ENCODE assay signal across 28 cellular contexts in genomic region chr4:77344001-77344400, GRCh38.
"Had no signal": no experiment of that assay in that cellular context is flagged by ENCODE, and none has a peak within 500 bp of the region (broad histone marks: within the 10 kb centered on the region; RNA-seq: fewer than 3 reads in every experiment).

No MANE protein-coding gene starts in this region.

- H3K27ac ChIP-seq: coronary artery, dorsolateral prefrontal cortex, left ventricle myocardium inferior, neutrophil, right lobe of liver, testis had no signal

- H3K4me1 ChIP-seq: left ventricle myocardium inferior, right lobe of liver, testis had no signal

- H3K36me3 Mint-ChIP-seq: activated CD4-positive, alpha-beta memory T cell treated with anti-CD3 and anti-CD28 coated beads for 36 hours had no signal

- H3K4me3 Mint-ChIP-seq: activated CD4-positive, alpha-beta memory T cell treated with anti-CD3 and anti-CD28 coated beads for 36 hours; activated CD4-positive, alpha-beta T cell treated with anti-CD3 and anti-CD28 coated beads, Interleukin-2, amount 10 ng/mL, durations not matched to agents 24 days and 14 days; activated naive CD8-positive, alpha-beta T cell treated with anti-CD3 and anti-CD28 coated beads, Interleukin-2, amount 50 U/mL, for 24 hours; activated T-helper 1 cell treated with anti-CD3 and anti-CD28 coated beads, Interleukin-12 subunit alpha, Interleukin-12 subunit beta, Interleukin-2, Interleukin-4 antibody, amounts not matched to agents 30 ng/mL and 10 ng/mL and 1 ng/mL, durations not matched to agents 14 hours and 24 hours and 36 hours; nephron; T-helper 17 cell had no signal

- ATAC-seq: activated naive CD8-positive, alpha-beta T cell treated with anti-CD3 and anti-CD28 coated beads, Interleukin-2, amount 50 U/mL, for 24 hours; mucosa of descending colon; right lobe of liver; stimulated activated naive CD8-positive, alpha-beta T cell treated with anti-CD3 and anti-CD28 coated beads, Interleukin-15, Interleukin-2, amounts not matched to agents 100 U/mL and 50 U/mL, for 24 hours; T-helper 17 cell had no signal

- H3K27me3 Mint-ChIP-seq: progenitor cell of endocrine pancreas had no signal

- H3K36me3 ChIP-seq: left ventricle myocardium inferior, neutrophil, right lobe of liver had no signal

- H3K4me1 Mint-ChIP-seq: activated CD4-positive, alpha-beta T cell treated with anti-CD3 and anti-CD28 coated beads, Interleukin-2, amount 10 ng/mL, durations not matched to agents 24 days and 14 days; activated naive CD8-positive, alpha-beta T cell treated with anti-CD3 and anti-CD28 coated beads, Interleukin-2, amount 50 U/mL, for 24 hours; nephron; T-helper 17 cell had no signal

- H3K4me3 ChIP-seq: coronary artery, dorsolateral prefrontal cortex, left ventricle myocardium inferior, lung, mucosa of descending colon, right lobe of liver, testis had no signal

- H3K27me3 ChIP-seq: dorsolateral prefrontal cortex, neutrophil, right lobe of liver, testis had no signal

- H3K27ac Mint-ChIP-seq: activated CD4-positive, alpha-beta memory T cell treated with anti-CD3 and anti-CD28 coated beads for 36 hours; activated CD4-positive, alpha-beta T cell treated with anti-CD3 and anti-CD28 coated beads, Interleukin-2, amount 10 ng/mL, durations not matched to agents 24 days and 14 days; activated naive CD8-positive, alpha-beta T cell treated with anti-CD3 and anti-CD28 coated beads, Interleukin-2, amount 50 U/mL, for 24 hours; activated T-helper 1 cell treated with anti-CD3 and anti-CD28 coated beads, Interleukin-12 subunit alpha, Interleukin-12 subunit beta, Interleukin-2, Interleukin-4 antibody, amounts not matched to agents 30 ng/mL and 10 ng/mL and 1 ng/mL, durations not matched to agents 14 hours and 24 hours and 36 hours; nephron; progenitor cell of endocrine pancreas; T-helper 17 cell had no signal

- DNase-seq: activated CD4-positive, alpha-beta memory T cell treated with anti-CD3 and anti-CD28 coated beads for 36 hours; activated CD4-positive, alpha-beta T cell treated with anti-CD3 and anti-CD28 coated beads, Interleukin-2, amount 10 ng/mL, durations not matched to agents 24 days and 14 days; activated CD4-positive, CD25-positive, alpha-beta regulatory T cell treated with anti-CD3 and anti-CD28 coated beads, Interleukin-2, amount 50 U/mL, for 72 hours; activated CD8-positive, alpha-beta memory T cell treated with anti-CD3 and anti-CD28 coated beads, Interleukin-2, amount 50 U/mL, for 4 hours; activated gamma-delta T cell; activated naive CD4-positive, alpha-beta T cell treated with anti-CD3 and anti-CD28 coated beads, Interleukin-2, amount 50 U/mL, for 16 hours; activated naive CD8-positive, alpha-beta T cell treated with anti-CD3 and anti-CD28 coated beads, Interleukin-2, amount 50 U/mL, for 24 hours; activated T-cell treated with anti-CD3 and anti-CD28 coated beads, Interleukin-2, amount 50 U/mL, for 1 hour; amygdala; dorsolateral prefrontal cortex; effector memory CD4-positive, alpha-beta T cell; foreskin fibroblast; left ventricle myocardium inferior; mucosa of descending colon; right lobe of liver; stimulated activated CD4-positive, alpha-beta T cell treated with anti-CD3 and anti-CD28 coated beads, Interleukin-12 subunit alpha, Interleukin-12 subunit beta, amount 100 ng/mL, for 4 hours; stimulated activated CD4-positive, alpha-beta T cell treated with anti-CD3 and anti-CD28 coated beads, Interleukin-4, amount 100 ng/mL, for 1 hour; stimulated activated naive CD8-positive, alpha-beta T cell treated with anti-CD3 and anti-CD28 coated beads, Interleukin-15, Interleukin-2, amounts not matched to agents 100 U/mL and 50 U/mL, for 24 hours; T-helper 17 cell; T1000; testis; trophoblast cell had no signal
